ENCODE assay signal across 16 cellular contexts in the genomic region with DNA sequence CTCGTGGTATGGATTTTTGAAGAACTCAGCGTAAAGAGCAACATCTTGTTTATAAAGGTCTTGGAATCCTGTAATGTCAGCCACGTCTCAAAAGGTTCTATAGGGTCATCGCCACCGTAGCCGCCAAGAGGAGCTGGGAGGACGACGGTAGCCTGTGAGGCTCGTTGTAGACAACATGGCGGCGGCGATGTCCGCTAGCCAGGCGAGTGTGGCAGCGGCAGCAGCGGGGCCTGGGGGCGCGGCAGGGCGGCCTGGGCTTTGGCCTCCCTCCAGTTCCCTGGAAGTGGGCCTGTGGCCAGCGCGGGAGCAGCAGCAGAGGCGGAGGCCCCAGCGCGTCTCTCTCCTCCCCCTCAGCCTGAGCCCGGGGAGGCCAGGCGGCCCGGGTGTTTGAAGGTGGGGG.
"Had no signal": no experiment of that assay in that cellular context is flagged by ENCODE, and none has a peak within 500 bp of the region (broad histone marks: within the 10 kb centered on the region; RNA-seq: fewer than 3 reads in every experiment).

No MANE protein-coding gene starts in this region.

- DNase-seq: activated CD4-positive, alpha-beta T cell treated with anti-CD3 and anti-CD28 coated beads for 1 hour; activated CD4-positive, alpha-beta T cell treated with anti-CD3 and anti-CD28 coated beads, Interleukin-2, amount 50 U/mL, for 1 hour; activated T-cell treated with anti-CD3 and anti-CD28 coated beads, Interleukin-2, amount 50 U/mL, for 1 hour; aorta; effector CD4-positive, alpha-beta T cell; heart left ventricle; left cardiac atrium; midbrain; natural killer cell; spleen; stimulated activated CD4-positive, alpha-beta T cell treated with anti-CD3 and anti-CD28 coated beads, Interleukin-4, amount 100 ng/mL, for 1 hour; stimulated activated naive CD4-positive, alpha-beta T cell treated with Interleukin-2 at 50 U/mL for 16 hours had no signal

- ATAC-seq: activated naive CD4-positive, alpha-beta T cell treated with anti-CD3 and anti-CD28 coated beads, Interleukin-2, amount 50 U/mL, for 72 hours; activated T-helper 17 cell treated with anti-CD3 and anti-CD28 coated beads, Interleukin-2, amount 50 U/mL, for 72 hours; heart left ventricle; left cardiac atrium; natural killer cell had no signal

- H3K4me3 ChIP-seq: heart left ventricle, prostate gland, spleen, thoracic aorta had no signal
